ENCODE assay signal across 14 cellular contexts in genomic region chr15:82129144-82129692, GRCh38.
"Had no signal": no experiment of that assay in that cellular context is flagged by ENCODE, and none has a peak within 500 bp of the region (broad histone marks: within the 10 kb centered on the region; RNA-seq: fewer than 3 reads in every experiment).

No MANE protein-coding gene starts in this region.

- H3K27ac Mint-ChIP-seq: activated T-cell treated with anti-CD3 and anti-CD28 coated beads, Interleukin-2, amount 50 U/mL, for 72 hours; progenitor cell of endocrine pancreas had no signal

- H3K27ac ChIP-seq: ascending aorta, cardiac muscle cell, neutrophil, thoracic aorta had no signal

- FAIRE-seq: colon, kidney had no signal

- H3K27me3 ChIP-seq: ascending aorta, cardiac muscle cell, gastroesophageal sphincter, neutrophil had no signal

- H3K4me3 ChIP-seq: ascending aorta, cardiac muscle cell, gastroesophageal sphincter, thoracic aorta had no signal

- H3K9me3 Mint-ChIP-seq: activated CD8-positive, alpha-beta T cell treated with anti-CD3 and anti-CD28 coated beads for 36 hours; activated T-cell treated with anti-CD3 and anti-CD28 coated beads, Interleukin-2, amount 50 U/mL, for 72 hours; stimulated activated naive CD8-positive, alpha-beta T cell treated with anti-CD3 and anti-CD28 coated beads, Interleukin-15, amount 100 ng/mL, for 72 hours had no signal

- H3K9me3 ChIP-seq: ascending aorta, gastroesophageal sphincter, neutrophil, thoracic aorta had no signal

- ATAC-seq: gastroesophageal sphincter, left ventricle myocardium superior had no signal

- H3K27me3 Mint-ChIP-seq: activated CD8-positive, alpha-beta T cell treated with anti-CD3 and anti-CD28 coated beads for 36 hours; progenitor cell of endocrine pancreas; stimulated activated naive CD8-positive, alpha-beta T cell treated with anti-CD3 and anti-CD28 coated beads, Interleukin-15, amount 100 ng/mL, for 72 hours had no signal

- H3K4me3 Mint-ChIP-seq: activated CD8-positive, alpha-beta T cell treated with anti-CD3 and anti-CD28 coated beads for 36 hours; activated T-cell treated with anti-CD3 and anti-CD28 coated beads, Interleukin-2, amount 50 U/mL, for 72 hours; stimulated activated naive CD8-positive, alpha-beta T cell treated with anti-CD3 and anti-CD28 coated beads, Interleukin-15, amount 100 ng/mL, for 72 hours had no signal

- H3K4me1 ChIP-seq: ascending aorta had no signal

- DNase-seq: activated CD8-positive, alpha-beta memory T cell treated with anti-CD3 and anti-CD28 coated beads, Interleukin-2, amount 50 U/mL, for 4 hours; activated CD8-positive, alpha-beta T cell treated with anti-CD3 and anti-CD28 coated beads for 36 hours; activated T-cell treated with anti-CD3 and anti-CD28 coated beads, Interleukin-2, amount 50 U/mL, for 72 hours; kidney; left ventricle myocardium superior; stimulated activated CD4-positive, alpha-beta T cell treated with anti-CD3 and anti-CD28 coated beads, Interleukin-4, amount 100 ng/mL, for 24 hours had no signal
